Comparison of ENCODE assay signal across 23 cellular contexts in genomic region chr11:115349427-115349826, GRCh38.
"Had no signal": no experiment of that assay in that cellular context is flagged by ENCODE, and none has a peak within 500 bp of the region (broad histone marks: within the 10 kb centered on the region; RNA-seq: fewer than 3 reads in every experiment).

No MANE protein-coding gene starts in this region.

- H3K4me3 Mint-ChIP-seq: endodermal cell; memory B cell; mesothelial cell of epicardium; natural killer cell treated with Interleukin-12 subunit alpha and Interleukin-12 subunit beta and Interleukin-15 and Interleukin-18, amount 100 ng/mL, for 72 hours; stimulated activated effector memory CD8-positive, alpha-beta T cell treated with anti-CD3 and anti-CD28 coated beads, Interleukin-12 subunit alpha, Interleukin-12 subunit beta, amount 100 ng/mL, for 72 hours had no signal

- H3K36me3 Mint-ChIP-seq: memory B cell; mesothelial cell of epicardium; natural killer cell treated with Interleukin-12 subunit alpha and Interleukin-12 subunit beta and Interleukin-15 and Interleukin-18, amount 100 ng/mL, for 72 hours; stimulated activated effector memory CD8-positive, alpha-beta T cell treated with anti-CD3 and anti-CD28 coated beads, Interleukin-12 subunit alpha, Interleukin-12 subunit beta, amount 100 ng/mL, for 72 hours had no signal

- H3K4me1 Mint-ChIP-seq: memory B cell; stimulated activated effector memory CD8-positive, alpha-beta T cell treated with anti-CD3 and anti-CD28 coated beads, Interleukin-12 subunit alpha, Interleukin-12 subunit beta, amount 100 ng/mL, for 72 hours had no signal

- H3K9me3 ChIP-seq: heart left ventricle, left ventricle myocardium inferior, lower lobe of right lung, pancreas, tibial artery, upper lobe of left lung, uterus had no signal

- H3K27ac Mint-ChIP-seq: endodermal cell; memory B cell; mesothelial cell of epicardium; natural killer cell treated with Interleukin-12 subunit alpha and Interleukin-12 subunit beta and Interleukin-15 and Interleukin-18, amount 100 ng/mL, for 72 hours; stimulated activated effector memory CD8-positive, alpha-beta T cell treated with anti-CD3 and anti-CD28 coated beads, Interleukin-12 subunit alpha, Interleukin-12 subunit beta, amount 100 ng/mL, for 72 hours had no signal

- H3K27ac ChIP-seq: coronary artery, heart left ventricle, left ventricle myocardium inferior, lower lobe of right lung, pancreas, tibial artery, upper lobe of left lung, uterus had no signal

- H3K27me3 ChIP-seq: heart left ventricle, pancreas, tibial artery, upper lobe of left lung, uterus had no signal

- ATAC-seq: heart left ventricle; lower lobe of right lung; natural killer cell treated with Interleukin-12 subunit alpha and Interleukin-12 subunit beta and Interleukin-15 and Interleukin-18, amount 100 ng/mL, for 72 hours; pancreas; right cardiac atrium; stimulated activated effector memory CD8-positive, alpha-beta T cell treated with anti-CD3 and anti-CD28 coated beads, Interleukin-12 subunit alpha, Interleukin-12 subunit beta, amount 100 ng/mL, for 72 hours; stimulated activated naive CD8-positive, alpha-beta T cell treated with anti-CD3 and anti-CD28 coated beads, Interleukin-15, Interleukin-2, amounts not matched to agents 100 U/mL and 50 U/mL, for 24 hours had no signal

- H3K4me1 ChIP-seq: lower lobe of right lung, pancreas, tibial artery, uterus had no signal

- H3K9me3 Mint-ChIP-seq: endodermal cell; memory B cell; mesothelial cell of epicardium; natural killer cell treated with Interleukin-12 subunit alpha and Interleukin-12 subunit beta and Interleukin-15 and Interleukin-18, amount 100 ng/mL, for 72 hours; stimulated activated effector memory CD8-positive, alpha-beta T cell treated with anti-CD3 and anti-CD28 coated beads, Interleukin-12 subunit alpha, Interleukin-12 subunit beta, amount 100 ng/mL, for 72 hours had no signal

- H3K36me3 ChIP-seq: heart left ventricle, left ventricle myocardium inferior, lower lobe of right lung, pancreas, tibial artery, upper lobe of left lung, uterus had no signal

- H3K4me3 ChIP-seq: coronary artery, heart left ventricle, left ventricle myocardium inferior, lower lobe of right lung, pancreas, tibial artery, upper lobe of left lung, uterus had no signal

- H3K27me3 Mint-ChIP-seq: progenitor cell of endocrine pancreas had no signal

- DNase-seq: effector CD4-positive, alpha-beta T cell; endodermal cell; erythroblast; foreskin melanocyte; heart left ventricle; hippocampal formation; left ventricle myocardium inferior; lower lobe of right lung; occipital lobe; pancreas; right cardiac atrium; stimulated activated CD4-positive, alpha-beta T cell treated with anti-CD3 and anti-CD28 coated beads, Interleukin-4, amount 100 ng/mL, for 1 hour; stimulated activated CD8-positive, alpha-beta memory T cell treated with anti-CD3 and anti-CD28 coated beads, Interleukin-4, amount 100 ng/mL, for 48 hours; stimulated activated naive CD8-positive, alpha-beta T cell treated with anti-CD3 and anti-CD28 coated beads, Interleukin-15, Interleukin-2, amounts not matched to agents 100 U/mL and 50 U/mL, for 24 hours; tibial artery; upper lobe of left lung; uterus had no signal
